ENCODE assay signal across 1 cellular context in the genomic region with DNA sequence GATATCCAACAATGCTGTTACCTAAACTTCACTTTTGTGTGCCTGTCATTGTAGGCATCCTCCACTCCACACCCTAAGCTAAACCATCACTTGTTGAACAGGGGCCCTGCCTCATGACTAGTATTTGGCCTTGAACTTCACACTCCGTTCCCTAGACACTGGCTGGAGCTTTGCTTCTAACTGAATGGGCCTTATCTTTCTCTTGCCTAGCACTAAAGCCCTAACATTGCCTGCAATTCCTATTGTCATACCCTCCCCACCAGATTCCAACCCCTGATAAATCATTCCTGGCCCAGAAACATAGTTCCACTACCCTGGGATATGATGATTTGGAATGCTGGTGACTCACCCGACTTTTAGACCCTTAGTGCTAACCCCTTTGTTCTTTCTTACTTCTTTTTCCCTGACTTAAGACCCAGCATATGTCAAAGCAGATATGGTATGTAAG.
TF ChIP-seq lines count a peak whose summit lies in the region.

No MANE protein-coding gene starts in this region.

TF ChIP-seq in WTC11, 78 proteins besides CTCF, POLR2A, EP300 and RAD21 (continued from another document):
- TF ChIP-seq, protein P1, sequence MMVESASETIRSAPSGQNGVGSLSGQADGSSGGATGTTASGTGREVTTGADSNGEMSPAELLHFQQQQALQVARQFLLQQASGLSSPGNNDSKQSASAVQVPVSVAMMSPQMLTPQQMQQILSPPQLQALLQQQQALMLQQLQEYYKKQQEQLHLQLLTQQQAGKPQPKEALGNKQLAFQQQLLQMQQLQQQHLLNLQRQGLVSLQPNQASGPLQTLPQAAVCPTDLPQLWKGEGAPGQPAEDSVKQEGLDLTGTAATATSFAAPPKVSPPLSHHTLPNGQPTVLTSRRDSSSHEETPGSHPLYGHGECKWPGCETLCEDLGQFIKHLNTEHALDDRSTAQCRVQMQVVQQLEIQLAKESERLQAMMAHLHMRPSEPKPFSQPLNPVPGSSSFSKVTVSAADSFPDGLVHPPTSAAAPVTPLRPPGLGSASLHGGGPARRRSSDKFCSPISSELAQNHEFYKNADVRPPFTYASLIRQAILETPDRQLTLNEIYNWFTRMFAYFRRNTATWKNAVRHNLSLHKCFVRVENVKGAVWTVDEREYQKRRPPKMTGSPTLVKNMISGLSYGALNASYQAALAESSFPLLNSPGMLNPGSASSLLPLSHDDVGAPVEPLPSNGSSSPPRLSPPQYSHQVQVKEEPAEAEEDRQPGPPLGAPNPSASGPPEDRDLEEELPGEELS (CRISPR knock-in tag; IDR thresholded peaks at IDR 0.05): no peak
- TF ChIP-seq PRRX2 (CRISPR knock-in tag; IDR thresholded peaks at IDR 0.05) (no peak), MYBL2 (CRISPR knock-in tag; IDR thresholded peaks at IDR 0.05) (no peak), ZNF671 (CRISPR knock-in tag; IDR thresholded peaks at IDR 0.05) (no peak), TEAD4 (CRISPR knock-in tag; IDR thresholded peaks at IDR 0.05) (no peak), MXD4 (CRISPR knock-in tag; IDR thresholded peaks at IDR 0.05; ENCODE audit: borderline replicate concordance) (no peak)
TF ChIP-seq in WTC11: peak in this region for 0.
